Comparison of ENCODE assay signal across 25 cellular contexts in genomic region chr1:175774921-175775320, GRCh38. TPM values are rescaled to one million over a fixed set of nuclear protein-coding genes. Genes with fewer than 3 reads are reported as not detected.
"Had no signal": no experiment of that assay in that cellular context is flagged by ENCODE, and none has a peak within 500 bp of the region (broad histone marks: within the 10 kb centered on the region; RNA-seq: fewer than 3 reads in every experiment).

No MANE protein-coding gene starts in this region.

- H3K27ac Mint-ChIP-seq: activated CD8-positive, alpha-beta T cell treated with anti-CD3 and anti-CD28 coated beads, Interleukin-2, amount 10 ng/mL, durations not matched to agents 7 days and 5 days; activated naive CD4-positive, alpha-beta T cell treated with anti-CD3 and anti-CD28 coated beads, Interleukin-2, amount 50 U/mL, for 24 hours; brain had no signal

- H3K4me3 ChIP-seq: SK-N-MC had no signal

- ATAC-seq: activated CD4-positive, CD25-positive, alpha-beta regulatory T cell treated with anti-CD3 and anti-CD28 coated beads, Interleukin-2, amount 50 U/mL, for 24 hours; activated CD8-positive, alpha-beta T cell treated with anti-CD3 and anti-CD28 coated beads, Interleukin-2, amount 10 ng/mL, durations not matched to agents 7 days and 5 days; PC-3 had no signal

- H3K4me3 Mint-ChIP-seq: activated CD8-positive, alpha-beta T cell treated with anti-CD3 and anti-CD28 coated beads, Interleukin-2, amount 10 ng/mL, durations not matched to agents 7 days and 5 days; activated naive CD4-positive, alpha-beta T cell treated with anti-CD3 and anti-CD28 coated beads, Interleukin-2, amount 50 U/mL, for 24 hours; brain; central memory CD8-positive, alpha-beta T cell had no signal

- H3K4me1 Mint-ChIP-seq: activated naive CD4-positive, alpha-beta T cell treated with anti-CD3 and anti-CD28 coated beads, Interleukin-2, amount 50 U/mL, for 24 hours; brain; central memory CD8-positive, alpha-beta T cell had no signal

- H3K27ac ChIP-seq: SK-N-MC, WERI-Rb-1 had no signal

- H3K36me3 Mint-ChIP-seq: activated naive CD4-positive, alpha-beta T cell treated with anti-CD3 and anti-CD28 coated beads, Interleukin-2, amount 50 U/mL, for 24 hours; brain had no signal

- H3K9me3 Mint-ChIP-seq: activated naive CD4-positive, alpha-beta T cell treated with anti-CD3 and anti-CD28 coated beads, Interleukin-2, amount 50 U/mL, for 24 hours; central memory CD8-positive, alpha-beta T cell had no signal

- H3K36me3 ChIP-seq: WERI-Rb-1 had no signal

- DNase-seq: activated CD4-positive, alpha-beta T cell treated with anti-CD3 and anti-CD28 coated beads for 48 hours; activated CD4-positive, alpha-beta T cell treated with anti-CD3 and anti-CD28 coated beads, Interleukin-2, amount 50 U/mL, for 4 hours; activated CD8-positive, alpha-beta memory T cell treated with anti-CD3 and anti-CD28 coated beads, Interleukin-2, amount 50 U/mL, for 48 hours; activated CD8-positive, alpha-beta T cell treated with anti-CD3 and anti-CD28 coated beads, Interleukin-2, amount 10 ng/mL, durations not matched to agents 7 days and 5 days; activated effector memory CD4-positive, alpha-beta T cell treated with Interleukin-2 at 50 U/mL for 16 hours; activated naive CD4-positive, alpha-beta T cell; activated T-cell treated with anti-CD3 and anti-CD28 coated beads, Interleukin-2, amount 50 U/mL, for 1 hour; amniotic stem cell; Kasumi-1; KBM-7; NCI-H1105 treated with DMSO at 0.1 percent for 48 hours; NCI-H1436 treated with DMSO at 0.1 percent for 48 hours; NCI-H187; NCI-H2081; NCI-H446; NCI-H524; PC-3; T-helper 1 cell; WERI-Rb-1 had no signal

RNA-seq across cellular contexts. Expression of gene TNR, which starts 31.5 kb away (rescaled TPM):
- total RNA-seq: activated CD8-positive, alpha-beta T cell treated with anti-CD3 and anti-CD28 coated beads, Interleukin-2, amount 10 ng/mL, durations not matched to agents 7 days and 5 days; astrocyte; PC-3 had no signal
